In the genomic region with DNA sequence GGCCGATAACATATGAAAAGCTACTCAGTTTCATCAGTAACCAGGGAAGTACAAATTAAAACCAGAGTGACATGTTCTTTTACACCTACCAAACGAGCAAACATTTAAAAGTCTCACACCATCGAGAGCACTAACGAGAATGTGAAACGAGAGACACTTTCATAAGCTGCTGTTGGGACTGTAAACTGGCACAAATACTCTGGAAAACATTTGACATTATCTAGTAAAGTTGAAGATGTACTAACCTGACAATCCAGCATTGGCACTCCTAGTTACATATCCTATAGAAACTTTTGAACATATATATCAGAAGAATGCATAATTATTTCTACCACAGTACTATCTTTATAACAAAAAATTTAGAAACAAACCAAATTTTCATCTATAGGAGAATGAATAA, we compare ENCODE assay signal across 23 cellular contexts.
"Had no signal": no experiment of that assay in that cellular context is flagged by ENCODE, and none has a peak within 500 bp of the region (broad histone marks: within the 10 kb centered on the region; RNA-seq: fewer than 3 reads in every experiment).

No MANE protein-coding gene starts in this region.

- ATAC-seq: HepG2 had no signal

- H3K4me2 ChIP-seq: SK-N-SH had no signal

- DNase-seq: IMR-90, Karpas-422, KG1, MG63, NCI-H1092, NCI-H1105 treated with DMSO at 0.1 percent for 48 hours, NCI-H1436, NCI-H187, NCI-H2029 treated with DMSO at 0.1 percent for 48 hours, NCI-H2171 treated with DMSO at 0.1 percent for 48 hours, NCI-H2227 treated with DMSO at 0.1 percent for 48 hours, NCI-H524, NCI-H526 treated with DMSO at 0.1 percent for 48 hours, NCI-H748 treated with DMSO at 0.1 percent for 48 hours, Right ventricle myocardium superior, RPMI8226, SIG-M5, SK-N-SH, SW 1271, T-helper 1 cell had no signal

- H3K4me3 ChIP-seq: MG63, SJSA1 had no signal

- FAIRE-seq: HepG2, RCC 7860 had no signal

- H3K9me3 ChIP-seq: MG63, SJSA1, SK-N-SH had no signal

- H3K27ac ChIP-seq: SJSA1 had no signal

- H3K4me1 ChIP-seq: SJSA1 had no signal
